In genomic region chr22:33438273-33438672, GRCh38 we compare ENCODE assay signal across 1 cellular context.
TF ChIP-seq lines count a peak whose summit lies in the region.

No MANE protein-coding gene starts in this region.

TF ChIP-seq in HepG2, 621 proteins besides CTCF, POLR2A, EP300 and RAD21 (continued from another document):
- TF ChIP-seq ZBTB46 (CRISPR knock-in tag; IDR thresholded peaks at IDR 0.05; ENCODE audit: borderline replicate concordance): no peak
- no peak for TF ChIP-seq SUZ12 (IDR thresholded peaks at IDR 0.05; ENCODE audit: low read depth, low read length)
- no peak for TF ChIP-seq ZNF230 (CRISPR knock-in tag; IDR thresholded peaks at IDR 0.05)
- no peak for TF ChIP-seq ZNF296 (CRISPR knock-in tag; conservative IDR thresholded peaks at IDR 0.05)
